Comparison of ENCODE assay signal across 10 cellular contexts in the genomic region with DNA sequence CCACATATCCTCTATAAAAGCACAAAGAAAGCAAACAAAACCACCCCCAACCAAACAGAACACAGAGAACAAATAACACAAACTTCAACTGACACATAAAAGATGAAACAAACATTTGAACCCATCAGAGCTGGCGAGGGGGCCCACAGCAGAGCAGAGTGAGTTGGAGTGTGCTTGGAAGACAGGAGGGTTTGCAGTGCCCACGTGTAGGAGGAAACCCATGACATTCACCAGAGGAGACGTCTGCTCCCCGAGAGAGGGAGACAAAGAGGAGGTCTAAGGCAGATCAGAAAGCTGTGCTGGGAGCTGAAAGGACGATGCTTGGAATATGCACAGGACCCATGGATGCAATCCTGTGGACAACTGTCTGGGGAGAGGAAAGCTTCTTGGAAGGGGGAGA. TPM values are rescaled to one million over a fixed set of nuclear protein-coding genes. Genes with fewer than 3 reads are reported as not detected.
DNase-seq lines count a peak whose midpoint lies in the region; ATAC-seq and TF ChIP-seq lines count a peak whose summit lies in the region.
"Had no signal": no experiment of that assay in that cellular context is flagged by ENCODE, and none has a peak within 500 bp of the region (broad histone marks: within the 10 kb centered on the region; RNA-seq: fewer than 3 reads in every experiment).

No MANE protein-coding gene starts in this region.

- ATAC-seq in GM19328 (IDR thresholded peaks at IDR 0.05; ENCODE audit: unreplicated experiment) (peak; percentile 53), HG02571 (IDR thresholded peaks at IDR 0.05; ENCODE audit: unreplicated experiment) (no peak), HG02973 (IDR thresholded peaks at IDR 0.05; ENCODE audit: unreplicated experiment) (no peak)

- TF ChIP-seq POLR2A in testis (IDR thresholded peaks at IDR 0.05): no peak

- 22 to 51% methylated on average over 5 of the region's 5 CpGs for WGBS in testis, 2 donors

- H3K9me3 ChIP-seq in testis: no peaks in the 10 kb centered on the region
- H3K9me3 ChIP-seq: SJCRH30 had no signal

- CTCF ChIA-PET in BJ (lab: Yijun Ruan, JAX): interaction anchor here (0.7 to 3.9 kb wide), 5 partner anchors 8 to 267 kb away, joined by 3 to 24 read pairs (median 6); no protein-coding TSS in a partner anchor

- intact Hi-C loops in testis (cut with DNase I; ENCODE audit: low total_unique reads): no loop called here

- H3K4me3 ChIP-seq in BJ (ENCODE audit: low read depth, low read length) (no peak overlapping the region), testis (no peak overlapping the region)
- H3K4me3 ChIP-seq: SJCRH30 had no signal

- POLR2A ChIA-PET in BJ (lab: Charles Lee): no interaction called here

- no peak overlapping the region for H3K27ac ChIP-seq in testis
- H3K27ac ChIP-seq: SJCRH30 had no signal

- TF ChIP-seq CTCF in BJ (IDR thresholded peaks at IDR 0.05; ENCODE audit: insufficient read depth, low read depth, low read length): peak; percentile 63
- TF ChIP-seq CTCF in testis (IDR thresholded peaks at IDR 0.05): no peak

- H3K36me3 ChIP-seq in BJ (ENCODE audit: control insufficient read depth, insufficient read depth, low read length) (no peaks in the 10 kb centered on the region), testis (ENCODE audit: low read depth, missing control alignments) (no peaks in the 10 kb centered on the region)
- H3K36me3 ChIP-seq: SJCRH30 had no signal

- H3K27me3 ChIP-seq in BJ (ENCODE audit: control insufficient read depth, insufficient read depth, low read length) (peaks cover 7% of the 10 kb centered on the region), testis (no peaks in the 10 kb centered on the region)
- H3K27me3 ChIP-seq: SJCRH30 had no signal

- in situ Hi-C loops in G401 (cut with HindIII; ENCODE audit: low sequenced_read_pairs): no loop called here

- no peaks in the 10 kb centered on the region for H3K4me1 ChIP-seq in testis
- H3K4me1 ChIP-seq: SJCRH30 had no signal

- no peak for DNase-seq in BJ (ENCODE audit: low read depth)
- DNase-seq in NCI-H69 (lab: John Stamatoyannopoulos, UW): peak; percentile 34
- DNase-seq in fibroblast of peridontal ligament (ENCODE audit: extremely low read depth): peak; percentile 34
- DNase-seq in testis: no peak
- no peak for DNase-seq in G401 (ENCODE audit: low spot score)
- DNase-seq: effector memory CD4-positive, alpha-beta T cell had no signal

RNA-seq across cellular contexts. Expression of gene MRPL36, which starts 27.0 kb away (rescaled TPM):
- polyA plus RNA-seq in BJ (2011; rRNA removed) (67.9 and 92.3 TPM in 2 replicates), testis (ENCODE audit: insufficient read depth, low read depth, low replicate concordance) (164 TPM)
- 16.6 and 22.0 TPM in 2 replicates for polyA minus RNA-seq in BJ (2011; rRNA and poly(A)+ RNA removed)
- 100 to 1,000 TPM in 1 of 2 donors, 10 to 100 TPM in 1; 60.8 to 101 TPM for total RNA-seq in testis
- total RNA-seq in G401 (2014; rRNA removed; shearing (Covaris generic)): 39.4 and 85.0 TPM in 2 replicates

RNA-seq across cellular contexts. Expression of gene NDUFS6, which starts 28.6 kb away (rescaled TPM):
- polyA plus RNA-seq in BJ (2011; rRNA removed): 26.6 and 34.1 TPM in 2 replicates
- 10.2 and 10.4 TPM in 2 replicates for polyA minus RNA-seq in BJ (2011; rRNA and poly(A)+ RNA removed)
- total RNA-seq in testis: 10 to 100 TPM; 54.9 to 58.7 TPM
- polyA plus RNA-seq in testis (ENCODE audit: insufficient read depth, low read depth, low replicate concordance): 59.3 TPM
- 94.3 and 107 TPM in 2 replicates for total RNA-seq in G401 (2014; rRNA removed; shearing (Covaris generic))

Comparison
In these comparisons a context has a peak if more than half of its experiments do, and no peak if none do; other contexts are left out.
1. DNase-seq: peak in NCI-H69 (single experiment) and fibroblast of peridontal ligament (single experiment); none in BJ (single experiment), testis (single experiment) and G401 (single experiment).